In the genomic region with DNA sequence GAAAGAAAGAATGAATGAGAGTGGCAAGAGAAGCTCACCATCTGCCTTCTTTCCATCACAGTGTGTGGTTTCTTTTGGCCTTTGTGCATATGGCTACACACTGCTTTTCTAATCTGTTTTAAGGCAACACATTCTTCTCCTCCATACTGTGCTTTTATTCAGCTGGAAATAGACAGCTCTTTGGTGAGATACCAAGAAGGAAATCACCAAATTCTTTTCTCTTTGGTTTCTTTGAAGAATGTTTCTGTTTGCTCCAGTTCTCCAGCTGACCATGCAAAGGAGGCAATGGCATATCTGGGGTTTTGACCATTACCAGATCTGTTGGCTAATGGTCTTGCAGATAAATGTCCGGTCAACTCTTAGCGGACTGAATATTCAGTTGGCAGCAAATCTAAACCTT, we compare ENCODE assay signal across 1 cellular context.
TF ChIP-seq lines count a peak whose summit lies in the region.

No MANE protein-coding gene starts in this region.

TF ChIP-seq in IMR-90, 13 proteins besides CTCF, POLR2A, EP300 and RAD21:
- TF ChIP-seq RCOR1 (IDR thresholded peaks at IDR 0.05; ENCODE audit: insufficient replicate concordance, low read length) (no peak), RFX5 (IDR thresholded peaks at IDR 0.05; ENCODE audit: low read depth, low read length) (no peak), SMC3 (IDR thresholded peaks at IDR 0.05; ENCODE audit: low read depth, low read length) (no peak), MAFK (IDR thresholded peaks at IDR 0.05; ENCODE audit: low read depth, low read length) (no peak), MXI1 (IDR thresholded peaks at IDR 0.05; ENCODE audit: borderline replicate concordance, low read depth, low read length) (no peak), BHLHE40 (IDR thresholded peaks at IDR 0.05; ENCODE audit: low read depth, low read length) (no peak), MAZ (IDR thresholded peaks at IDR 0.05; ENCODE audit: borderline replicate concordance, low read depth, low read length) (no peak), FOS (IDR thresholded peaks at IDR 0.05; ENCODE audit: low read depth, low read length) (no peak), NFE2L2 (IDR thresholded peaks at IDR 0.05; ENCODE audit: low read depth, low read length) (no peak), CHD1 (IDR thresholded peaks at IDR 0.05; ENCODE audit: low read depth, low read length) (no peak), CEBPB (IDR thresholded peaks at IDR 0.05; ENCODE audit: low read depth, low read length) (no peak)
- TF ChIP-seq, protein P1, sequence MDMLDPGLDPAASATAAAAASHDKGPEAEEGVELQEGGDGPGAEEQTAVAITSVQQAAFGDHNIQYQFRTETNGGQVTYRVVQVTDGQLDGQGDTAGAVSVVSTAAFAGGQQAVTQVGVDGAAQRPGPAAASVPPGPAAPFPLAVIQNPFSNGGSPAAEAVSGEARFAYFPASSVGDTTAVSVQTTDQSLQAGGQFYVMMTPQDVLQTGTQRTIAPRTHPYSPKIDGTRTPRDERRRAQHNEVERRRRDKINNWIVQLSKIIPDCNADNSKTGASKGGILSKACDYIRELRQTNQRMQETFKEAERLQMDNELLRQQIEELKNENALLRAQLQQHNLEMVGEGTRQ (IDR thresholded peaks at IDR 0.05; ENCODE audit: low read depth, low read length), result no peak
- TF ChIP-seq, protein P2, sequence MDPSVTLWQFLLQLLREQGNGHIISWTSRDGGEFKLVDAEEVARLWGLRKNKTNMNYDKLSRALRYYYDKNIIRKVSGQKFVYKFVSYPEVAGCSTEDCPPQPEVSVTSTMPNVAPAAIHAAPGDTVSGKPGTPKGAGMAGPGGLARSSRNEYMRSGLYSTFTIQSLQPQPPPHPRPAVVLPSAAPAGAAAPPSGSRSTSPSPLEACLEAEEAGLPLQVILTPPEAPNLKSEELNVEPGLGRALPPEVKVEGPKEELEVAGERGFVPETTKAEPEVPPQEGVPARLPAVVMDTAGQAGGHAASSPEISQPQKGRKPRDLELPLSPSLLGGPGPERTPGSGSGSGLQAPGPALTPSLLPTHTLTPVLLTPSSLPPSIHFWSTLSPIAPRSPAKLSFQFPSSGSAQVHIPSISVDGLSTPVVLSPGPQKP (IDR thresholded peaks at IDR 0.05; ENCODE audit: borderline replicate concordance, low read depth, low read length), result no peak
